In the genomic region with DNA sequence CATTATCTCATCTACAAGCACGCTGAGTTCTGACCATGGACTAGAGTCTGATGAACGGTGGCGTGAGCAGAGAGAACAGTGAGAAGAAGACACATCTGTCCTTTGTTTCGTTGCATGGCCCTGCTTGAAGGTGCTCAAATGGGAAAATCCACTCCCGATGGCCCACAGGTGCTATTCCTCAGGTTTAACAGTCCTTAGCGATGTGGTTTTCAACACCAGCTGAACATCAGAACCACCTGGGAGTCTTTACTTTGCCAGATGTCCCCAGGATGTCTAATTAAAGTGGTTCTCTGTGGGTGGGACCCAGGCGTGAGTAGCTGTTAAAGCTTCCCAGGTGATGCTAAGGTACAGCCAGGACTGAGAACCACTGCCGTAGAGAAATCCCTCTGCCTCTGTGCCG, we compare ENCODE assay signal across 19 cellular contexts. TPM values are rescaled to one million over a fixed set of nuclear protein-coding genes. Genes with fewer than 3 reads are reported as not detected.
DNase-seq lines count a peak whose midpoint lies in the region; ATAC-seq and TF ChIP-seq lines count a peak whose summit lies in the region.
"Had no signal": no experiment of that assay in that cellular context is flagged by ENCODE, and none has a peak within 500 bp of the region (broad histone marks: within the 10 kb centered on the region; RNA-seq: fewer than 3 reads in every experiment).

No MANE protein-coding gene starts in this region.

- H3K4me3 ChIP-seq in endodermal cell (ENCODE audit: low read length) (no peak overlapping the region), thyroid gland (replicated peaks in 1 of 3) (no peak overlapping the region)
- H3K4me3 ChIP-seq: GM23248, HAP-1, K562, MG63, SJCRH30 had no signal

- ATAC-seq in activated CD8-positive, alpha-beta T cell treated with anti-CD3 and anti-CD28 coated beads, Interleukin-2, amount 10 ng/mL, durations not matched to agents 7 days and 5 days, result no peak
- no peak for ATAC-seq in activated CD8-positive, alpha-beta T cell treated with anti-CD3 and anti-CD28 coated beads for 36 hours
- ATAC-seq in Right ventricle myocardium inferior, result no peak
- ATAC-seq: K562 had no signal

- TF ChIP-seq POLR2A in thyroid gland (IDR thresholded peaks at IDR 0.05), result no peak

- DNase-seq in activated CD8-positive, alpha-beta T cell treated with anti-CD3 and anti-CD28 coated beads, Interleukin-2, amount 10 ng/mL, durations not matched to agents 7 days and 5 days, result no peak
- no peak for DNase-seq in activated CD8-positive, alpha-beta T cell treated with anti-CD3 and anti-CD28 coated beads for 36 hours
- DNase-seq in COR-L47 (lab: John Stamatoyannopoulos, UW) (peak; percentile 64), NCI-H345 (lab: John Stamatoyannopoulos, UW) (peak; percentile 35), endodermal cell (peak; percentile 46), thyroid gland (no peak), midbrain (lab: John Stamatoyannopoulos, UW) (no peak), Right ventricle myocardium inferior (ENCODE audit: missing footprints) (no peak)
- DNase-seq: GM23248, MG63, NCI-H1436, NCI-H2029, NCI-H2171, NCI-H446, NCI-H69, SJCRH30 had no signal

- H3K4me1 ChIP-seq in endodermal cell (ENCODE audit: control insufficient read depth, insufficient read depth, low read length) (no peaks in the 10 kb centered on the region), thyroid gland (no peaks in the 10 kb centered on the region)
- H3K4me1 ChIP-seq: HAP-1, SJCRH30 had no signal

- CTCF ChIA-PET in activated CD8-positive, alpha-beta T cell treated with anti-CD3 and anti-CD28 coated beads, Interleukin-2, amount 10 ng/mL, durations not matched to agents 7 days and 5 days (lab: Charles Lee), result interaction anchor here (3.1 kb wide), 2 partner anchors 11 to 21 kb away, joined by 14 to 41 read pairs; no protein-coding TSS in a partner anchor
- CTCF ChIA-PET in activated CD8-positive, alpha-beta T cell treated with anti-CD3 and anti-CD28 coated beads for 36 hours (lab: Charles Lee), result interaction anchor here (1.4 to 2.9 kb wide), 2 partner anchors 11 to 14 kb away, joined by 4 to 12 read pairs; a partner anchor contains a TSS

- no peaks in the 10 kb centered on the region for H3K27me3 Mint-ChIP-seq in activated CD8-positive, alpha-beta T cell treated with anti-CD3 and anti-CD28 coated beads, Interleukin-2, amount 10 ng/mL, durations not matched to agents 7 days and 5 days (ENCODE audit: low read depth)
- peaks cover 3% of the 10 kb centered on the region for H3K27me3 Mint-ChIP-seq in activated CD8-positive, alpha-beta T cell treated with anti-CD3 and anti-CD28 coated beads for 36 hours
- peaks cover 15% of the 10 kb centered on the region for H3K27me3 Mint-ChIP-seq in endodermal cell (ENCODE audit: insufficient read depth)

- H3K27ac ChIP-seq in endodermal cell (ENCODE audit: low read depth, low read length), result no peak overlapping the region
- H3K27ac ChIP-seq in thyroid gland, result no peak overlapping the region
- H3K27ac ChIP-seq: C4-2B, GM23248, SJCRH30 had no signal

- H3K9ac ChIP-seq in endodermal cell (ENCODE audit: extremely low read depth, low read length, poor library complexity, severe bottlenecking), result no peak overlapping the region
- H3K9ac ChIP-seq: GM23248 had no signal

- H3K9me3 ChIP-seq in endodermal cell (ENCODE audit: control insufficient read depth, low read length) (no peaks in the 10 kb centered on the region), thyroid gland (no peaks in the 10 kb centered on the region)
- H3K9me3 ChIP-seq: HAP-1, MG63, SJCRH30 had no signal

- H3K9me3 Mint-ChIP-seq in activated CD8-positive, alpha-beta T cell treated with anti-CD3 and anti-CD28 coated beads, Interleukin-2, amount 10 ng/mL, durations not matched to agents 7 days and 5 days (ENCODE audit: insufficient read depth), result no peaks in the 10 kb centered on the region
- H3K9me3 Mint-ChIP-seq in activated CD8-positive, alpha-beta T cell treated with anti-CD3 and anti-CD28 coated beads for 36 hours, result no peaks in the 10 kb centered on the region
- no peaks in the 10 kb centered on the region for H3K9me3 Mint-ChIP-seq in endodermal cell

- H3K27me3 ChIP-seq in endodermal cell (ENCODE audit: control insufficient read depth, insufficient read depth, low read length, poor library complexity, severe bottlenecking) (no peaks in the 10 kb centered on the region), thyroid gland (no peaks in the 10 kb centered on the region)
- H3K27me3 ChIP-seq: MG63, SJCRH30 had no signal

- H3K36me3 ChIP-seq in endodermal cell (ENCODE audit: control insufficient read depth, insufficient read depth, low read length) (no peaks in the 10 kb centered on the region), thyroid gland (no peaks in the 10 kb centered on the region)
- H3K36me3 ChIP-seq: MG63, SJCRH30 had no signal

- no peak for TF ChIP-seq CTCF in activated CD8-positive, alpha-beta T cell treated with anti-CD3 and anti-CD28 coated beads for 36 hours (IDR thresholded peaks at IDR 0.05)
- TF ChIP-seq CTCF in endodermal cell (conservative IDR thresholded peaks at IDR 0.05) (no peak), thyroid gland (IDR thresholded peaks at IDR 0.05) (no peak)

- no peak overlapping the region for H3K4me3 Mint-ChIP-seq in activated CD8-positive, alpha-beta T cell treated with anti-CD3 and anti-CD28 coated beads, Interleukin-2, amount 10 ng/mL, durations not matched to agents 7 days and 5 days
- no peak overlapping the region for H3K4me3 Mint-ChIP-seq in activated CD8-positive, alpha-beta T cell treated with anti-CD3 and anti-CD28 coated beads for 36 hours
- no peak overlapping the region for H3K4me3 Mint-ChIP-seq in endodermal cell

- POLR2A ChIA-PET in activated CD8-positive, alpha-beta T cell treated with anti-CD3 and anti-CD28 coated beads, Interleukin-2, amount 10 ng/mL, durations not matched to agents 7 days and 5 days (lab: Charles Lee), result no interaction called here
- POLR2A ChIA-PET in activated CD8-positive, alpha-beta T cell treated with anti-CD3 and anti-CD28 coated beads for 36 hours (lab: Charles Lee), result no interaction called here

- peaks cover 54% of the 10 kb centered on the region for H3K4me1 Mint-ChIP-seq in activated CD8-positive, alpha-beta T cell treated with anti-CD3 and anti-CD28 coated beads, Interleukin-2, amount 10 ng/mL, durations not matched to agents 7 days and 5 days (ENCODE audit: low read depth)
- peaks cover 43% of the 10 kb centered on the region for H3K4me1 Mint-ChIP-seq in activated CD8-positive, alpha-beta T cell treated with anti-CD3 and anti-CD28 coated beads for 36 hours (ENCODE audit: low read depth)
- H3K4me1 Mint-ChIP-seq in endodermal cell, result peaks cover 8% of the 10 kb centered on the region

- peaks cover 17% of the 10 kb centered on the region for H3K36me3 Mint-ChIP-seq in activated CD8-positive, alpha-beta T cell treated with anti-CD3 and anti-CD28 coated beads, Interleukin-2, amount 10 ng/mL, durations not matched to agents 7 days and 5 days (ENCODE audit: low read depth)
- peaks cover 4% of the 10 kb centered on the region for H3K36me3 Mint-ChIP-seq in activated CD8-positive, alpha-beta T cell treated with anti-CD3 and anti-CD28 coated beads for 36 hours (ENCODE audit: low read depth)
- H3K36me3 Mint-ChIP-seq in endodermal cell (ENCODE audit: low read depth), result no peaks in the 10 kb centered on the region

- WGBS in endodermal cell (ENCODE audit: insufficient coverage in 1 of 2, insufficient read length in 1 of 2), 2 experiments, result 93 to 94% methylated on average over 9 of the region's 9 CpGs
- 84 to 93% methylated on average over 7 to 9 of the region's 9 CpGs for WGBS in thyroid gland, 2 donors

- peak overlapping the region; percentile 92 for H3K27ac Mint-ChIP-seq in activated CD8-positive, alpha-beta T cell treated with anti-CD3 and anti-CD28 coated beads, Interleukin-2, amount 10 ng/mL, durations not matched to agents 7 days and 5 days
- no peak overlapping the region for H3K27ac Mint-ChIP-seq in activated CD8-positive, alpha-beta T cell treated with anti-CD3 and anti-CD28 coated beads for 36 hours
- H3K27ac Mint-ChIP-seq in endodermal cell, result no peak overlapping the region

- intact Hi-C loops in activated CD8-positive, alpha-beta T cell treated with anti-CD3 and anti-CD28 coated beads for 36 hours (cut with micrococcal nuclease), result no loop called here
- intact Hi-C loops in thyroid gland (cut with DNase I) (no loop called here), Right ventricle myocardium inferior (cut with DNase I) (no loop called here)

RNA-seq across cellular contexts. Expression of a gene that starts 13.0 kb away (rescaled TPM):
- 1 to 10 TPM; 5.1 to 6.0 TPM for total RNA-seq in activated CD8-positive, alpha-beta T cell treated with anti-CD3 and anti-CD28 coated beads, Interleukin-2, amount 10 ng/mL, durations not matched to agents 7 days and 5 days
- 1 to 10 TPM in 1 of 2 experiments, under 1 TPM in 1; 0.60 to 1.5 TPM for total RNA-seq in activated CD8-positive, alpha-beta T cell treated with anti-CD3 and anti-CD28 coated beads for 36 hours
- 1 to 10 TPM in 1 of 2 donors, under 1 TPM in 1; 0.82 to 2.3 TPM for total RNA-seq in endodermal cell
- 0.71 TPM for polyA plus RNA-seq in endodermal cell (2013, experiment 1 of 2)
- 0.37 TPM for polyA plus RNA-seq in endodermal cell (2013, experiment 2 of 2)
- 100 to 1,000 TPM in 1 of 4 donors, 1 to 10 TPM in 3; 3.5 to 667 (median 5.3) TPM for total RNA-seq in thyroid gland
- total RNA-seq in Right ventricle myocardium inferior, result 1.4 TPM
- total RNA-seq: GM23248 had no signal
- polyA plus RNA-seq: GM23248 had no signal

Comparison
In these comparisons a context has a peak if more than half of its experiments do, and no peak if none do; other contexts are left out.
1. DNase-seq: peak in COR-L47 (single experiment), NCI-H345 (single experiment) and endodermal cell (single experiment); none in activated CD8-positive, alpha-beta T cell treated with anti-CD3 and anti-CD28 coated beads, Interleukin-2, amount 10 ng/mL, durations not matched to agents 7 days and 5 days (single experiment), activated CD8-positive, alpha-beta T cell treated with anti-CD3 and anti-CD28 coated beads for 36 hours (single experiment), thyroid gland (0 of 2), midbrain (single experiment) and Right ventricle myocardium inferior (single experiment).